In the genomic region with DNA sequence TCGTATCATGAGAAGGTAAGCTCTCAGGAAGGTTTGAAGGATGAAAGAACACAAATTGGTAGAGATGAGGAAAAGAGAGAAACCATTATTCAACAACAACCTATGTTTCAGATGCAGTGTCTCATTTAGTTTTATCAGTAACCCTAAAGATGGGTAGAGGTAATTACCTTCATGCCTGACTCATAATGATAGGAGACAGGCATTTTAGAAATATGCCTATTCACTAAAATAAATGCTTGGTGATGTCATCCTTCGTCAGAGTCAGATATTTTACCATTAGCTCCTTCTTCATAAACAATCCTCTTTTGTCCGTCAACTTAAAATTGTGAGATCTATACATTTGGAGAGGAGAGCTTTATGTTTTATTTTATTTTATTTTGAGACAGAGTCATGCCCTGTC, we compare ENCODE assay signal across 20 cellular contexts. TPM values are rescaled to one million over a fixed set of nuclear protein-coding genes. Genes with fewer than 3 reads are reported as not detected.
"Had no signal": no experiment of that assay in that cellular context is flagged by ENCODE, and none has a peak within 500 bp of the region (broad histone marks: within the 10 kb centered on the region; RNA-seq: fewer than 3 reads in every experiment).

No MANE protein-coding gene starts in this region.

- H3K4me3 ChIP-seq: body of pancreas, lung, ovary, psoas muscle, right atrium auricular region, skin epidermis, tibial artery had no signal

- DNase-seq: activated CD4-positive, alpha-beta memory T cell treated with anti-CD3 and anti-CD28 coated beads, Interleukin-2, amount 10 ng/mL, durations not matched to agents 7 days and 5 days; activated CD4-positive, alpha-beta T cell treated with anti-CD3 and anti-CD28 coated beads, Interleukin-2, amount 10 ng/mL, durations not matched to agents 24 days and 14 days; activated effector memory CD4-positive, alpha-beta T cell treated with anti-CD3 and anti-CD28 coated beads, Interleukin-2, amount 50 U/mL, for 16 hours; activated naive CD4-positive, alpha-beta T cell treated with anti-CD3 and anti-CD28 coated beads, Interleukin-2, amount 10 ng/mL, durations not matched to agents 7 days and 5 days; effector memory CD4-positive, alpha-beta T cell; glutamatergic neuron; left colon; psoas muscle; stimulated activated CD4-positive, alpha-beta T cell treated with anti-CD3 and anti-CD28 coated beads, Interleukin-2, amount 100 ng/mL, for 24 hours; stimulated activated naive CD8-positive, alpha-beta T cell treated with anti-CD3 and anti-CD28 coated beads, Interleukin-15, amount 100 ng/mL, for 72 hours; T1000; tibial artery had no signal

- ATAC-seq: esophagus mucosa; left colon; natural killer cell treated with Interleukin-12 subunit alpha and Interleukin-12 subunit beta and Interleukin-15 and Interleukin-18, amount 100 ng/mL, for 72 hours; stimulated activated effector memory CD8-positive, alpha-beta T cell treated with anti-CD3 and anti-CD28 coated beads, Interleukin-12 subunit alpha, Interleukin-12 subunit beta, amount 100 ng/mL, for 72 hours; stimulated activated naive CD8-positive, alpha-beta T cell treated with anti-CD3 and anti-CD28 coated beads, Interleukin-15, amount 100 ng/mL, for 72 hours had no signal

- H3K4me1 ChIP-seq: body of pancreas, psoas muscle, right atrium auricular region, tibial artery had no signal

- H3K27ac ChIP-seq: body of pancreas, ovary, psoas muscle, skin epidermis, tibial artery had no signal

- H3K9me3 ChIP-seq: body of pancreas, ovary, psoas muscle, right atrium auricular region, tibial artery had no signal

- H3K27me3 ChIP-seq: body of pancreas, ovary, right atrium auricular region, tibial artery had no signal

- H3K36me3 ChIP-seq: ovary, right atrium auricular region, tibial artery had no signal

RNA-seq across cellular contexts. Expression of gene RNF150, which starts 21.5 kb away (rescaled TPM):
- total RNA-seq: activated CD4-positive, alpha-beta memory T cell treated with anti-CD3 and anti-CD28 coated beads, Interleukin-2, amount 10 ng/mL, durations not matched to agents 7 days and 5 days; activated CD4-positive, alpha-beta T cell treated with anti-CD3 and anti-CD28 coated beads, Interleukin-2, amount 10 ng/mL, durations not matched to agents 24 days and 14 days; natural killer cell treated with Interleukin-12 subunit alpha and Interleukin-12 subunit beta and Interleukin-15 and Interleukin-18, amount 100 ng/mL, for 72 hours had no signal
